In the genomic region with DNA sequence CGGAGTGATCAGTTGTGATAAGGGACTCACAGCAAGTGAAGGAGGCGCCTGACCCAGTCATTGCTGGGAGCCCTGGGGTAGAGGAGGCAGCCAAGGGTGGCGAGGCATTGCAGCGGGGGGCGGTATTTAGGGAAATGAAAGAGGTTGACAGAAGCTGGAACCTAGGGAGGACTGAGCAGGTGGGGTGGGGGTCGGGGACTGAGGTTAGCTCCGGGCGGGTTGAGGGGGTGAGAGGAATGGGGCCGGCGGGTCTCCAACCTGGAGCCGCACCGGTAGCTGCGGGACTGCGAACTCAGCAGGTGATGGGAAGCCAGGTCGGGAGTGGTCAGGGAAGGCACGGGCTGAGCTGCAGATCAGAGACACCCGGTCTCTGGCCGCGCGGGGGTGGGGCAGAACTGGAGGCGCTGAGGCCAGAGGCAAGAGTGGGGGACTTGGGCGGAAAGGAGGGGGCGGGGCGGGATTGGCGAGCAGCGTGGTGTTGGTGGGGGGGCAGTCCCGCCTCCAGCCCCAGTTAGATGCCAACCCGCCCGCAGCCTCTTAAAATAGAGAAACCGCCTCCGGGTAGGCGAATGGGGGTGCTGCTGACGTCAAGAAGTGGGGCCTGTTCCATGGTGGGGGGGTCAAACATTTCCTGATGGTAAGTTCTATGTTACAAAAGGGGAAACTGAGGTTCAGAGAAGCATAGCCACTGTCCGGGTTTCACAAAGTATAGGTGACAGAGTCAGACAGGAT, we compare ENCODE assay signal across 9 cellular contexts. TPM values are rescaled to one million over a fixed set of nuclear protein-coding genes. Genes with fewer than 3 reads are reported as not detected.
DNase-seq lines count a peak whose midpoint lies in the region; ATAC-seq and TF ChIP-seq lines count a peak whose summit lies in the region.
"Had no signal": no experiment of that assay in that cellular context is flagged by ENCODE, and none has a peak within 500 bp of the region (broad histone marks: within the 10 kb centered on the region; RNA-seq: fewer than 3 reads in every experiment).

No MANE protein-coding gene starts in this region.

- no peak overlapping the region for H2AFZ ChIP-seq in OCI-LY7 (ENCODE audit: low read length)

- intact Hi-C loops in OCI-LY7 (cut with micrococcal nuclease; ENCODE audit: unreplicated experiment): loop anchor here (5.0 to 10.0 kb wide), 2 partner anchors 154 to 347 kb away; a partner anchor contains a TSS
- intact Hi-C loops in dendritic cell treated with granulocyte-macrophage colony-stimulating factor and Interleukin-4, amounts not matched to agents 40 ng/mL and 50 ng/mL, for 4 days (cut with micrococcal nuclease): no loop called here
- intact Hi-C loops in left ventricle myocardium inferior (cut with micrococcal nuclease): no loop called here

- H3K27me3 Mint-ChIP-seq in dendritic cell treated with granulocyte-macrophage colony-stimulating factor and Interleukin-4, amounts not matched to agents 40 ng/mL and 50 ng/mL, for 4 days: peaks cover 14% of the 10 kb centered on the region

- peaks cover 61% of the 10 kb centered on the region for H3K4me1 ChIP-seq in OCI-LY7 (ENCODE audit: insufficient read depth, low read length, poor library complexity, severe bottlenecking)
- H3K4me1 ChIP-seq in left ventricle myocardium inferior: peaks cover 17% of the 10 kb centered on the region

- peak overlapping the region; percentile 90 for H3K27ac ChIP-seq in OCI-LY7 (ENCODE audit: low read depth, low read length, poor library complexity, severe bottlenecking)
- H3K27ac ChIP-seq in left ventricle myocardium inferior (replicated peaks): no peak overlapping the region
- H3K27ac ChIP-seq: SK-N-MC had no signal

- H3K4me1 Mint-ChIP-seq in dendritic cell treated with granulocyte-macrophage colony-stimulating factor and Interleukin-4, amounts not matched to agents 40 ng/mL and 50 ng/mL, for 4 days (ENCODE audit: low read depth): peaks cover 34% of the 10 kb centered on the region

- peak overlapping the region; percentile 78 for H3K4me2 ChIP-seq in OCI-LY7 (ENCODE audit: low read length)

- H3K36me3 ChIP-seq in OCI-LY7 (ENCODE audit: insufficient read depth, low read length) (peaks cover 29% of the 10 kb centered on the region), left ventricle myocardium inferior (no peaks in the 10 kb centered on the region)

- H3K9me3 Mint-ChIP-seq in dendritic cell treated with granulocyte-macrophage colony-stimulating factor and Interleukin-4, amounts not matched to agents 40 ng/mL and 50 ng/mL, for 4 days: no peaks in the 10 kb centered on the region

- no peaks in the 10 kb centered on the region for H3K9me2 ChIP-seq in OCI-LY7 (ENCODE audit: insufficient read depth, low read length)

- peak; percentile 39 for ATAC-seq in GM18858 (IDR thresholded peaks at IDR 0.05; ENCODE audit: unreplicated experiment)

- H3K27ac Mint-ChIP-seq in dendritic cell treated with granulocyte-macrophage colony-stimulating factor and Interleukin-4, amounts not matched to agents 40 ng/mL and 50 ng/mL, for 4 days: peak overlapping the region; percentile 73

- H3K27me3 ChIP-seq in left ventricle myocardium inferior (ENCODE audit: low read depth): peaks cover 88% of the 10 kb centered on the region

- POLR2A ChIA-PET in OCI-LY7 (lab: Charles Lee): interaction anchor here (0.7 to 2.4 kb wide), 4 partner anchors 8 to 94 kb away, joined by 3 to 24 read pairs (median 5); a partner anchor contains a TSS

- H3K4me3 ChIP-seq in HFF-Myc (replicated peaks; ENCODE audit: low read depth, low read length) (0 out of 2 replicates have a peak overlapping the region, but pooled peaks have one; percentile 7), OCI-LY7 (ENCODE audit: low read depth, low read length, poor library complexity, severe bottlenecking) (peak overlapping the region; percentile 77), left ventricle myocardium inferior (no peak overlapping the region)

- TF ChIP-seq CTCF in HFF-Myc (IDR thresholded peaks at IDR 0.05; ENCODE audit: low read depth, low read length, missing control alignments): no peak
- TF ChIP-seq CTCF in OCI-LY7 (conservative IDR thresholded peaks at IDR 0.05; ENCODE audit: low read length): no peak
- TF ChIP-seq CTCF in left ventricle myocardium inferior (IDR thresholded peaks at IDR 0.05; ENCODE audit: borderline replicate concordance): no peak

- no peaks in the 10 kb centered on the region for H4K20me1 ChIP-seq in OCI-LY7 (ENCODE audit: insufficient read depth, low read length)

- BruUV-seq in OCI-LY7 (replicated peaks; lab: Mats Ljungman, UMichigan): no TSS peak

- peaks cover 54% of the 10 kb centered on the region; the same call in 1 of the 2 replicates for H3K79me2 ChIP-seq in OCI-LY7 (ENCODE audit: insufficient read depth, low read depth, low read length)

- DNase-seq in HFF-Myc (ENCODE audit: extremely low read depth, low read depth): no peak
- DNase-seq in OCI-LY7 (ENCODE audit: low spot score): peak; percentile 94
- DNase-seq in stimulated activated CD4-positive, alpha-beta T cell treated with anti-CD3 and anti-CD28 coated beads, Interleukin-4, amount 100 ng/mL, for 4 hours: peak; percentile 33 to 44
- no peak for DNase-seq in left ventricle myocardium inferior
- no peak for DNase-seq in HuH-7.5 (ENCODE audit: low spot score)
- no peak for DNase-seq in NCI-H187 (lab: John Stamatoyannopoulos, UW)

- CTCF ChIA-PET in OCI-LY7 (lab: Charles Lee; ENCODE audit: unreplicated experiment): interaction anchor here (0.7 kb wide), 1 partner anchor 9 kb away, joined by 4 read pairs; no protein-coding TSS in a partner anchor

- peak overlapping the region; percentile 81 for H3K4me3 Mint-ChIP-seq in dendritic cell treated with granulocyte-macrophage colony-stimulating factor and Interleukin-4, amounts not matched to agents 40 ng/mL and 50 ng/mL, for 4 days

- H3K9me3 ChIP-seq in OCI-LY7 (ENCODE audit: low read length) (no peaks in the 10 kb centered on the region), left ventricle myocardium inferior (replicated peaks) (no peaks in the 10 kb centered on the region)

- peaks cover 14% of the 10 kb centered on the region for H3K36me3 Mint-ChIP-seq in dendritic cell treated with granulocyte-macrophage colony-stimulating factor and Interleukin-4, amounts not matched to agents 40 ng/mL and 50 ng/mL, for 4 days (ENCODE audit: low read depth)

RNA-seq across cellular contexts. Expression of a gene that starts 1.5 kb away (rescaled TPM):
- total RNA-seq in OCI-LY7 (2014; rRNA removed; shearing (Covaris generic)): 14.3 and 14.8 TPM in 2 replicates
- total RNA-seq in OCI-LY7 (2022) (31.0 and 31.4 TPM in 2 replicates), left ventricle myocardium inferior (4.6 TPM)

RNA-seq across cellular contexts. Expression of a gene that starts 12.3 kb away (rescaled TPM):
- total RNA-seq in OCI-LY7 (2014; rRNA removed; shearing (Covaris generic)): 6.0 and 7.7 TPM in 2 replicates
- total RNA-seq in OCI-LY7 (2022): 26.0 and 41.7 TPM in 2 replicates
- total RNA-seq in left ventricle myocardium inferior: 0.44 TPM

RNA-seq across cellular contexts. Expression of a gene that starts 53.9 kb away (rescaled TPM):
- 1.6 and 3.2 TPM in 2 replicates for total RNA-seq in OCI-LY7 (2014; rRNA removed; shearing (Covaris generic))
- total RNA-seq in OCI-LY7 (2022) (20.5 and 30.0 TPM in 2 replicates), left ventricle myocardium inferior (28.0 TPM)

Comparison
In these comparisons a context has a peak if more than half of its experiments do, and no peak if none do; other contexts are left out.
1. DNase-seq: peak in OCI-LY7 (single experiment) and stimulated activated CD4-positive, alpha-beta T cell treated with anti-CD3 and anti-CD28 coated beads, Interleukin-4, amount 100 ng/mL, for 4 hours (2 of 2); none in HFF-Myc (single experiment), left ventricle myocardium inferior (single experiment), HuH-7.5 (single experiment) and NCI-H187 (0 of 2).